Comparison of ENCODE assay signal across 1 cellular context in the genomic region with DNA sequence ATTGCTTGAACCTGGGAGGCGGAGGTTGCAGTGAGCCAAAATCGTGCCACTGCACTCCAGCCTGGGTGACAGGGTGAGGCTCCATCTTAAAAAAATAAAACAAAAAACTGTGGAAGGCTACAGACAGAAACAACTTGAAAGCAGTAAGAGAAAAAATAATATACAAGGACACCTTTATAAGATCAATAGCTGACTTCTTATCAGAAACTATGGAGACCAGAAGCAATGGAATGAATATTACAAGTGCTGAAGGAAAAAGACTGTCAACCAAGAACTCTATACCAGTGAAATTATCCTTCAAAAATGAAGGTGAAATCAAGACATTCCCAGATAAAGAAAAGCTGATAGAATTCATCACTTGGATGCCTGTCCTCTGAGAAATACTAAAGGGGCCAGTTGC.
TF ChIP-seq lines count a peak whose summit lies in the region.

No MANE protein-coding gene starts in this region.

TF ChIP-seq in HEK293, 187 proteins besides CTCF, POLR2A, EP300 and RAD21 (continued from another document):
- TF ChIP-seq, protein P1, sequence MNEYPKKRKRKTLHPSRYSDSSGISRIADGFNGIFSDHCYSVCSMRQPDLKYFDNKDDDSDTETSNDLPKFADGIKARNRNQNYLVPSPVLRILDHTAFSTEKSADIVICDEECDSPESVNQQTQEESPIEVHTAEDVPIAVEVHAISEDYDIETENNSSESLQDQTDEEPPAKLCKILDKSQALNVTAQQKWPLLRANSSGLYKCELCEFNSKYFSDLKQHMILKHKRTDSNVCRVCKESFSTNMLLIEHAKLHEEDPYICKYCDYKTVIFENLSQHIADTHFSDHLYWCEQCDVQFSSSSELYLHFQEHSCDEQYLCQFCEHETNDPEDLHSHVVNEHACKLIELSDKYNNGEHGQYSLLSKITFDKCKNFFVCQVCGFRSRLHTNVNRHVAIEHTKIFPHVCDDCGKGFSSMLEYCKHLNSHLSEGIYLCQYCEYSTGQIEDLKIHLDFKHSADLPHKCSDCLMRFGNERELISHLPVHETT (tag by site-specific recombination; IDR thresholded peaks at IDR 0.05) = no peak
- TF ChIP-seq, protein P2, sequence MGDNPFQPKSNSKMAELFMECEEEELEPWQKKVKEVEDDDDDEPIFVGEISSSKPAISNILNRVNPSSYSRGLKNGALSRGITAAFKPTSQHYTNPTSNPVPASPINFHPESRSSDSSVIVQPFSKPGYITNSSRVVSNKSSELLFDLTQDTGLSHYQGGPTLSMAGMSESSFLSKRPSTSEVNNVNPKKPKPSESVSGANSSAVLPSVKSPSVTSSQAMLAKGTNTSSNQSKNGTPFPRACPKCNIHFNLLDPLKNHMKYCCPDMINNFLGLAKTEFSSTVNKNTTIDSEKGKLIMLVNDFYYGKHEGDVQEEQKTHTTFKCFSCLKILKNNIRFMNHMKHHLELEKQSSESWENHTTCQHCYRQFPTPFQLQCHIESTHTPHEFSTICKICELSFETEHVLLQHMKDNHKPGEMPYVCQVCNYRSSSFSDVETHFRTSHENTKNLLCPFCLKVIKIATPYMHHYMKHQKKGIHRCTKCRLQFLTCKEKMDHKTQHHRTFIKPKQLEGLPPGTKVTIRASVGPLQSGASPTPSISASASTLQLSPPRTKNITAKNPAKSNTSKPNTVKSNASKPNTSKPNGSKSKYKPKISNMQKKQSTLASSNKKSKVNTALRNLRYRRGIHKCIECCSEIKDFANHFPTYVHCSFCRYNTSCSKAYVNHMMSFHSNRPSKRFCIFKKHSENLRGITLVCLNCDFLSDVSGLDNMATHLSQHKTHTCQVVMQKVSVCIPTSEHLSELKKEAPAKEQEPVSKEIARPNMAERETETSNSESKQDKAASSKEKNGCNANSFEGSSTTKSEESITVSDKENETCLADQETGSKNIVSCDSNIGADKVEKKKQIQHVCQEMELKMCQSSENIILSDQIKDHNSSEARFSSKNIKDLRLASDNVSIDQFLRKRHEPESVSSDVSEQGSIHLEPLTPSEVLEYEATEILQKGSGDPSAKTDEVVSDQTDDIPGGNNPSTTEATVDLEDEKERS (tag by site-specific recombination; IDR thresholded peaks at IDR 0.05) = 0 out of 2 replicates have a peak, but pooled peaks have one; percentile 64
- TF ChIP-seq ZNF184 (tag by site-specific recombination; IDR thresholded peaks at IDR 0.05) (no peak), KLF8 (tag by site-specific recombination; IDR thresholded peaks at IDR 0.05) (0 out of 2 replicates have a peak, but pooled peaks have one; percentile 15)
